Comparison of ENCODE assay signal across 11 cellular contexts in genomic region chr7:116165717-116166116, GRCh38.
DNase-seq lines count a peak whose midpoint lies in the region; ATAC-seq lines count a peak whose summit lies in the region.
"Had no signal": no experiment of that assay in that cellular context is flagged by ENCODE, and none has a peak within 500 bp of the region (broad histone marks: within the 10 kb centered on the region; RNA-seq: fewer than 3 reads in every experiment).

No MANE protein-coding gene starts in this region.

- peaks cover 24% of the 10 kb centered on the region for H3K4me1 Mint-ChIP-seq in T-helper 2 cell treated with Interferon-gamma antibody and Interleukin-4, amounts not matched to agents 5 μg/mL and 100 μg/mL, for 36 hours (ENCODE audit: low read depth)

- ATAC-seq in GM19452 (IDR thresholded peaks at IDR 0.05; ENCODE audit: unreplicated experiment) (peak; percentile 47), HG02981 (IDR thresholded peaks at IDR 0.05; ENCODE audit: unreplicated experiment) (peak; percentile 81)
- ATAC-seq: activated CD8-positive, alpha-beta memory T cell treated with anti-CD3 and anti-CD28 coated beads, Interleukin-2, amount 10 ng/mL, durations not matched to agents 7 days and 5 days had no signal

- no peaks in the 10 kb centered on the region for H3K36me3 Mint-ChIP-seq in T-helper 2 cell treated with Interferon-gamma antibody and Interleukin-4, amounts not matched to agents 5 μg/mL and 100 μg/mL, for 36 hours (ENCODE audit: low read depth)
- H3K36me3 Mint-ChIP-seq: activated CD8-positive, alpha-beta memory T cell treated with anti-CD3 and anti-CD28 coated beads, Interleukin-2, amount 10 ng/mL, durations not matched to agents 7 days and 5 days had no signal

- H3K4me3 Mint-ChIP-seq in T-helper 2 cell treated with Interferon-gamma antibody and Interleukin-4, amounts not matched to agents 5 μg/mL and 100 μg/mL, for 36 hours: no peak overlapping the region
- H3K4me3 Mint-ChIP-seq: activated CD8-positive, alpha-beta memory T cell treated with anti-CD3 and anti-CD28 coated beads, Interleukin-2, amount 10 ng/mL, durations not matched to agents 7 days and 5 days had no signal

- H3K27ac Mint-ChIP-seq in T-helper 2 cell treated with Interferon-gamma antibody and Interleukin-4, amounts not matched to agents 5 μg/mL and 100 μg/mL, for 36 hours: no peak overlapping the region
- H3K27ac Mint-ChIP-seq: activated CD8-positive, alpha-beta memory T cell treated with anti-CD3 and anti-CD28 coated beads, Interleukin-2, amount 10 ng/mL, durations not matched to agents 7 days and 5 days had no signal

- H3K9me3 Mint-ChIP-seq in T-helper 2 cell treated with Interferon-gamma antibody and Interleukin-4, amounts not matched to agents 5 μg/mL and 100 μg/mL, for 36 hours: no peaks in the 10 kb centered on the region

- H3K27me3 Mint-ChIP-seq in T-helper 2 cell treated with Interferon-gamma antibody and Interleukin-4, amounts not matched to agents 5 μg/mL and 100 μg/mL, for 36 hours (ENCODE audit: low read depth): peaks cover 38% of the 10 kb centered on the region

- DNase-seq in AML-193 (lab: John Stamatoyannopoulos, UW): peak; percentile 93 to 94
- peak; percentile 56 for DNase-seq in NOMO-1 treated with dmso at 0.1 percent for 144 hours (lab: John Stamatoyannopoulos, UW; ENCODE audit: unreplicated experiment)
- no peak for DNase-seq in stimulated activated CD4-positive, alpha-beta T cell treated with anti-CD3 and anti-CD28 coated beads, Interleukin-4, amount 100 ng/mL, for 24 hours
- no peak for DNase-seq in T-helper 2 cell treated with Interferon-gamma antibody and Interleukin-4, amounts not matched to agents 5 μg/mL and 100 μg/mL, for 36 hours (ENCODE audit: low spot score)
- DNase-seq in activated T-cell treated with anti-CD3 and anti-CD28 coated beads, Interleukin-2, amount 50 U/mL, for 1 hour: no peak
- no peak for DNase-seq in activated CD4-positive, alpha-beta T cell treated with anti-CD3 and anti-CD28 coated beads for 1 hour
- DNase-seq: ACHN; activated CD8-positive, alpha-beta memory T cell treated with anti-CD3 and anti-CD28 coated beads, Interleukin-2, amount 10 ng/mL, durations not matched to agents 7 days and 5 days; brain microvascular endothelial cell had no signal

Comparison
In these comparisons a context has a peak if more than half of its experiments do, and no peak if none do; other contexts are left out.
1. DNase-seq: peak in AML-193 (2 of 2) and NOMO-1 treated with dmso at 0.1 percent for 144 hours (single experiment); none in stimulated activated CD4-positive, alpha-beta T cell treated with anti-CD3 and anti-CD28 coated beads, Interleukin-4, amount 100 ng/mL, for 24 hours (single experiment), T-helper 2 cell treated with Interferon-gamma antibody and Interleukin-4, amounts not matched to agents 5 μg/mL and 100 μg/mL, for 36 hours (single experiment), activated T-cell treated with anti-CD3 and anti-CD28 coated beads, Interleukin-2, amount 50 U/mL, for 1 hour (single experiment) and activated CD4-positive, alpha-beta T cell treated with anti-CD3 and anti-CD28 coated beads for 1 hour (single experiment).